In the genomic region with DNA sequence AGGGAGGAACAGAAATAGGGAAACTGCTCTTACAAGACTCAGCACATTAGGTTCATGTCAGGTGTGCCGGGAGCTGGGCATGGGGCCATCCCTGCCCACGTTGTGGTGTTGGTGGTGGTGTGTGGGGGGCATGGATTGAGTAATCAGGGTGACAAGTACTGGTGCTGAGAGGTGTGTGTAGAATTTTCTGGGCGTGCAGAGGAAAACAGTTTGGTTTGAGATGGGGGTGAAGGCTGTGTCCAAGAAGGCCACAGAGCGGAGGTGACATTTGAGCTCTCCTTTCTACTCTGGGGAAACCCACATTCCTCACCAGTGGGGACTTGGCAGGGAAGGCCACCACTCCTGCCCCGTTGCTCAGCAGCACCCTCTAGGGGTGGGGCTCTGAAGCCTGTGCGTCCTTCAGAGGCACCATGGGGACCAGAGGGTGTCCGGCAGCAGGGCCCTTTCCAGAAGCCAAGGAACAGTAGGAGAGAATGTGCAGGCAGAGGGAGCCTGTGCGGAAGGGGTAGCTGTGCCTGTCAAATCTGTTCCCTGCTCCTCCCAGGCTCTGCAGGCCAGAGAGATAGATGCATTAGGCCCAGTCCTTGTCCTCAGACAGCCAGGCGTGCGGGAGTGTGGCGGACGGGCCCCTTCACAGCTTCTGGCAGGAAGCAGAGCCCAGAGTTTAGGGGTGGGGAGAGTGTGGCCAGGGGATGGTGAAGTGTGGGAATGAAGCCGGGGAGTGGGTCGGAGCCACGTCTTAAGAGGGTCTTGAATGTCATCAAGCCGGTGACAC, we compare ENCODE assay signal across 7 cellular contexts. TPM values are rescaled to one million over a fixed set of nuclear protein-coding genes. Genes with fewer than 3 reads are reported as not detected.
DNase-seq lines count a peak whose midpoint lies in the region; ATAC-seq and TF ChIP-seq lines count a peak whose summit lies in the region.

No MANE protein-coding gene starts in this region.

- POLR2A ChIA-PET in HEK293T (lab: Yijun Ruan, JAX), result no interaction called here

- no peak for TF ChIP-seq CTCF in right atrium auricular region (IDR thresholded peaks at IDR 0.05)
- peak in 3 of 7 experiments; percentile 15 to 31 (median 18) for TF ChIP-seq CTCF in stomach (IDR thresholded peaks at IDR 0.05)

- TF ChIP-seq POLR2A in stomach (IDR thresholded peaks at IDR 0.05), result no peak

- H3K4me3 ChIP-seq in right atrium auricular region (no peak overlapping the region), stomach (no peak overlapping the region)

- CTCF ChIA-PET in HEK293T (lab: Yijun Ruan, JAX), result interaction anchor here (0.6 to 2.0 kb wide), 3 partner anchors 12 to 145 kb away, joined by 3 to 6 read pairs (median 5); no protein-coding TSS in a partner anchor

- H3K4me1 ChIP-seq in right atrium auricular region (peaks cover 0 to 53% of the 10 kb centered on the region in 2 donors), stomach (peaks cover 59 to 96% (median 80%) of the 10 kb centered on the region in 4 donors)

- no peak for ATAC-seq in HG03139 (IDR thresholded peaks at IDR 0.05; ENCODE audit: unreplicated experiment)

- H3K27ac ChIP-seq in right atrium auricular region (peak overlapping the region; percentile 21 to 49), stomach (peak overlapping the region; percentile 69 to 81 (median 71))

- 77 to 85% (median 79%) methylated on average over 15 to 16 of the region's 16 CpGs for WGBS in stomach, 5 donors

- H3K27me3 ChIP-seq in right atrium auricular region (no peaks in the 10 kb centered on the region), stomach (no peaks in the 10 kb centered on the region)

- TF ChIP-seq EP300 in stomach (IDR thresholded peaks at IDR 0.05), result no peak

- H3K36me3 ChIP-seq in right atrium auricular region, result no peaks in the 10 kb centered on the region
- H3K36me3 ChIP-seq in stomach, result no peaks in the 10 kb centered on the region

- DNase-seq in HEK293T (ENCODE audit: extremely low spot score) (peak; percentile 46), right atrium auricular region (ENCODE audit: low spot score) (no peak), stomach (no peak), ecto neural progenitor cell (ENCODE audit: low spot score) (no peak), NCI-H2029 treated with DMSO at 0.1 percent for 48 hours (lab: John Stamatoyannopoulos, UW) (no peak)
- peak; percentile 25 for DNase-seq in activated CD4-positive, alpha-beta T cell treated with anti-CD3 and anti-CD28 coated beads, Interleukin-2, amount 50 U/mL, for 1 hour

- intact Hi-C loops in stomach (cut with DNase I; ENCODE audit: low total_unique reads), result no loop called here

- H3K9me3 ChIP-seq in right atrium auricular region, result no peaks in the 10 kb centered on the region
- H3K9me3 ChIP-seq in stomach, result no peaks in the 10 kb centered on the region

TF ChIP-seq in HEK293T, 16 proteins besides CTCF, POLR2A, EP300 and RAD21:
- TF ChIP-seq HDGF (IDR thresholded peaks at IDR 0.05; ENCODE audit: borderline replicate concordance), result no peak

RNA-seq across cellular contexts. Expression of gene GSE1, which starts 48.7 kb away (rescaled TPM):
- total RNA-seq in right atrium auricular region, result 10 to 100 TPM; 37.1 to 55.7 TPM
- total RNA-seq in stomach, result 100 to 1,000 TPM in 4 of 5 donors, 10 to 100 TPM in 1; 58.2 to 294 (median 141) TPM
- 10 to 100 TPM; 11.8 to 21.1 (median 12.9) TPM for polyA plus RNA-seq in stomach

Comparison
In these comparisons a context has a peak if more than half of its experiments do, and no peak if none do; other contexts are left out.
1. DNase-seq: peak in HEK293T (single experiment) and activated CD4-positive, alpha-beta T cell treated with anti-CD3 and anti-CD28 coated beads, Interleukin-2, amount 50 U/mL, for 1 hour (single experiment); none in right atrium auricular region (single experiment), stomach (single experiment), ecto neural progenitor cell (single experiment) and NCI-H2029 treated with DMSO at 0.1 percent for 48 hours (single experiment).